1 cellular context compared by ENCODE assay signal in genomic region chr16:3180445-3180878, GRCh38.
A peak's percentile ranks its signal among the peaks of the same experiment; 100 is the strongest.
TF ChIP-seq lines count a peak whose summit lies in the region.

No MANE protein-coding gene starts in this region.

TF ChIP-seq in IMR-90, 13 proteins besides CTCF, POLR2A, EP300 and RAD21:
- no peak for TF ChIP-seq NFE2L2 (IDR thresholded peaks at IDR 0.05; ENCODE audit: low read depth, low read length)
- peak; percentile 43; the same call in 1 of the 2 replicates for TF ChIP-seq FOS (IDR thresholded peaks at IDR 0.05; ENCODE audit: low read depth, low read length)
